ENCODE assay signal across 19 cellular contexts in the genomic region with DNA sequence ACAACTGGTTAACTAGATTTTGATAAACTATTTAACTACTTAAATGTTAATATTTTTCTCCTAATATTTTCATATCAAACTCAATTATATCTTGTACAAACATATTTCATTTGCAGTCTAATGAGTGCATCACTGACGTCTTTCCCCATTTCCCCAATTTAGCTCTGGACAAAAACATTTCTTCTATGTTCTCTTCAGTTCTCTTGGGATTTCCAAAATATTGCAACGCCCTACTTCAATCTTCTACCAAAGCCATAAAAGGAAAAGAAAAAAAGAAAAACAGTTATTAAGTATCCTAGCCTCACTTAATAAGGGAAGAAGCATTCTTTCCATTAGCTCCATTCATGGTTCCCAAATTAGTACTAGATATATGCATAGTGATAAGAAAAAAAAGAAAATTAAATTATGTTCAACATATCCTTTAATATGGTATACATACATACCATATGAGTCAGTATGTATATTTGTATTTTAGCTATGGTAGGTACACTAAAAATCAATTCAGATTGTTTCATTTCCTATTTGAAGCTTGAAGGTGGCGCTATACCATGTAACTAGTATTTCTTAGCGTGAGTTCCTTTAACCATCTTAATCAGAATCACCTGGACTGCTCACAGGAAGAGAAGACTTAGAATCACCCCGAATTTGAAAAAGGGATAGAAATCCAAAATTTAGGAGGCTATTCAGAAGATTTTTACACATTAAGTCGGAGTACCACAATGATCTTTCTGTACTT. TPM values are rescaled to one million over a fixed set of nuclear protein-coding genes. Genes with fewer than 3 reads are reported as not detected.
A peak's percentile ranks its signal among the peaks of the same experiment; 100 is the strongest.
DNase-seq lines count a peak whose midpoint lies in the region; ATAC-seq and TF ChIP-seq lines count a peak whose summit lies in the region.
"Had no signal": no experiment of that assay in that cellular context is flagged by ENCODE, and none has a peak within 500 bp of the region (broad histone marks: within the 10 kb centered on the region; RNA-seq: fewer than 3 reads in every experiment).

No MANE protein-coding gene starts in this region.

- H3K79me2 ChIP-seq in SK-N-SH (ENCODE audit: insufficient read depth), result peaks cover 97% of the 10 kb centered on the region
- H3K79me2 ChIP-seq in OCI-LY7 (ENCODE audit: insufficient read depth, low read depth, low read length), result peaks cover 47% of the 10 kb centered on the region

- no peak overlapping the region for H3K27ac ChIP-seq in SK-N-SH (ENCODE audit: low read depth in 2 of 2, low read length in 1 of 2)
- no peak overlapping the region for H3K27ac ChIP-seq in OCI-LY7 (ENCODE audit: low read depth, low read length, poor library complexity, severe bottlenecking)
- H3K27ac ChIP-seq in gastroesophageal sphincter, result peak overlapping the region in 3 of 4 donors; percentile 43 to 65 (median 63)
- H3K27ac ChIP-seq in testis, result peak overlapping the region; percentile 76 to 100
- H3K27ac ChIP-seq: foreskin keratinocyte had no signal

- H3K4me1 ChIP-seq in SK-N-SH (ENCODE audit: control insufficient read depth in 1 of 2, insufficient read depth in 2 of 2, low read depth in 1 of 2, low read length in 1 of 2), result no peaks in the 10 kb centered on the region; a peak in 3 of 4 replicates
- H3K4me1 ChIP-seq in OCI-LY7 (ENCODE audit: insufficient read depth, low read length, poor library complexity, severe bottlenecking), result no peaks in the 10 kb centered on the region
- peaks cover 27 to 87% (median 28%) of the 10 kb centered on the region in 3 donors for H3K4me1 ChIP-seq in gastroesophageal sphincter
- H3K4me1 ChIP-seq in testis, result peaks cover 15% of the 10 kb centered on the region
- H3K4me1 ChIP-seq: foreskin keratinocyte had no signal

- no TSS peak for BruUV-seq in OCI-LY7 (replicated peaks; lab: Mats Ljungman, UMichigan)

- WGBS in SK-N-SH (ENCODE audit: low lambda C conversion rate), result 80% methylated on average over 6 of the region's 6 CpGs
- 83% methylated on average over 6 of the region's 6 CpGs for WGBS in gastroesophageal sphincter (ENCODE audit: low coverage in 1 of 2), 2 donors
- 74 to 76% methylated on average over 6 of the region's 6 CpGs for WGBS in testis, 2 donors

- POLR2A ChIA-PET in SK-N-SH (lab: Yijun Ruan, JAX), result no interaction called here
- POLR2A ChIA-PET in OCI-LY7 (lab: Charles Lee), result interaction anchor here (1.0 to 2.0 kb wide), 6 partner anchors 10 to 24 kb away, joined by 3 to 9 read pairs (median 6); partner anchors contain the start of gene FBXL3

- H3K36me3 ChIP-seq in SK-N-SH (replicated peaks in 1 of 2; ENCODE audit: control insufficient read depth in 1 of 2, insufficient read depth in 2 of 2, low read length in 1 of 2) (peaks cover 69 to 80% of the 10 kb centered on the region in 2 experiments), OCI-LY7 (ENCODE audit: insufficient read depth, low read length) (peaks cover 94% of the 10 kb centered on the region), gastroesophageal sphincter (peaks cover 4 to 61% of the 10 kb centered on the region in 2 donors), testis (ENCODE audit: low read depth, missing control alignments) (no peaks in the 10 kb centered on the region)

- no peak for ATAC-seq in SK-N-SH treated with all-trans-retinoic acid at 6 μM for 48 hours
- peak; percentile 60 for ATAC-seq in gastroesophageal sphincter
- ATAC-seq in GM21367 (IDR thresholded peaks at IDR 0.05; ENCODE audit: unreplicated experiment), result no peak
- ATAC-seq: foreskin keratinocyte; natural killer cell treated with Interleukin-12 subunit alpha and Interleukin-12 subunit beta and Interleukin-15 and Interleukin-18, amount 100 ng/mL, for 72 hours had no signal

- TF ChIP-seq RAD21 in SK-N-SH (IDR thresholded peaks at IDR 0.05; ENCODE audit: low read length), result no peak

- H3K9me2 ChIP-seq in SK-N-SH (no peaks in the 10 kb centered on the region), OCI-LY7 (ENCODE audit: insufficient read depth, low read length) (no peaks in the 10 kb centered on the region)

- TF ChIP-seq EP300 in SK-N-SH (IDR thresholded peaks at IDR 0.05; ENCODE audit: borderline replicate concordance in 1 of 2, low read depth in 1 of 2, low read length in 1 of 2) (no peak), gastroesophageal sphincter (IDR thresholded peaks at IDR 0.05) (no peak)

- H3K4me3 ChIP-seq in SK-N-SH (ENCODE audit: low read depth in 2 of 2, low read length in 1 of 2) (no peak overlapping the region), OCI-LY7 (ENCODE audit: low read depth, low read length, poor library complexity, severe bottlenecking) (no peak overlapping the region), gastroesophageal sphincter (no peak overlapping the region), testis (no peak overlapping the region)
- H3K4me3 ChIP-seq: lung had no signal

- H3F3A ChIP-seq in SK-N-SH (replicated peaks; ENCODE audit: insufficient read depth), result peaks cover 12% of the 10 kb centered on the region

- DNase-seq in SK-N-SH, result no peak
- DNase-seq in OCI-LY7 (ENCODE audit: low spot score), result no peak
- no peak for DNase-seq in testis
- DNase-seq in stimulated activated CD4-positive, alpha-beta T cell treated with anti-CD3 and anti-CD28 coated beads, Interleukin-2, amount 100 ng/mL, for 48 hours, result no peak
- no peak for DNase-seq in activated effector memory CD4-positive, alpha-beta T cell treated with Interleukin-2 at 50 U/mL for 16 hours
- DNase-seq: 8988T; activated B cell treated with CpG ODN at 0.5 μM for 24 hours; activated naive CD4-positive, alpha-beta T cell treated with anti-CD3 and anti-CD28 coated beads, Interleukin-2, amount 50 U/mL, for 16 hours; caudate nucleus; foreskin keratinocyte; H7; MM.1S; NCI-H2029; NCI-H526 had no signal

- H3K4me2 ChIP-seq in SK-N-SH (no peak overlapping the region), OCI-LY7 (ENCODE audit: low read length) (no peak overlapping the region)

- intact Hi-C loops in OCI-LY7 (cut with micrococcal nuclease; ENCODE audit: unreplicated experiment), result no loop called here
- intact Hi-C loops in testis (cut with DNase I; ENCODE audit: low total_unique reads), result no loop called here

- H4K20me1 ChIP-seq in SK-N-SH (ENCODE audit: insufficient read depth), result peaks cover 63% of the 10 kb centered on the region
- peaks cover 20% of the 10 kb centered on the region for H4K20me1 ChIP-seq in OCI-LY7 (ENCODE audit: insufficient read depth, low read length)

- CTCF ChIA-PET in SK-N-SH (lab: Yijun Ruan, JAX) (interaction anchor here (1.5 to 3.5 kb wide), 4 partner anchors 12 to 461 kb away, joined by 3 to 19 read pairs (median 8); no protein-coding TSS in a partner anchor), OCI-LY7 (lab: Charles Lee; ENCODE audit: unreplicated experiment) (interaction anchor here (0.6 kb wide), 1 partner anchor 39 kb away, joined by 4 read pairs; no protein-coding TSS in a partner anchor)

- H2AFZ ChIP-seq in SK-N-SH (ENCODE audit: low read depth) (no peak overlapping the region), OCI-LY7 (ENCODE audit: low read length) (no peak overlapping the region)

- H3K9me3 ChIP-seq in SK-N-SH, result no peaks in the 10 kb centered on the region
- no peaks in the 10 kb centered on the region for H3K9me3 ChIP-seq in OCI-LY7 (ENCODE audit: low read length)
- H3K9me3 ChIP-seq in gastroesophageal sphincter, result no peaks in the 10 kb centered on the region
- no peaks in the 10 kb centered on the region for H3K9me3 ChIP-seq in testis

- no peak overlapping the region for H3K9ac ChIP-seq in SK-N-SH

- TF ChIP-seq POLR2A in gastroesophageal sphincter (IDR thresholded peaks at IDR 0.05), result no peak
- TF ChIP-seq POLR2A in testis (IDR thresholded peaks at IDR 0.05), result no peak

- peak; percentile 24 for TF ChIP-seq CTCF in SK-N-SH (IDR thresholded peaks at IDR 0.05)
- peak; percentile 68 for TF ChIP-seq CTCF in OCI-LY7 (conservative IDR thresholded peaks at IDR 0.05; ENCODE audit: low read length)
- TF ChIP-seq CTCF in gastroesophageal sphincter (IDR thresholded peaks at IDR 0.05), result no peak
- TF ChIP-seq CTCF in testis (IDR thresholded peaks at IDR 0.05), result no peak

- H3K27me3 ChIP-seq in SK-N-SH (ENCODE audit: insufficient read depth), result no peaks in the 10 kb centered on the region
- no peaks in the 10 kb centered on the region for H3K27me3 ChIP-seq in gastroesophageal sphincter
- no peaks in the 10 kb centered on the region for H3K27me3 ChIP-seq in testis
- H3K27me3 ChIP-seq: foreskin keratinocyte had no signal

TF ChIP-seq in SK-N-SH, 30 proteins besides CTCF, POLR2A, EP300 and RAD21 (continues in another document):
- TF ChIP-seq GATA2 (CRISPR knock-in tag; IDR thresholded peaks at IDR 0.05), result no peak

TF ChIP-seq in SK-N-SH treated with all-trans-retinoic acid at 6 μM for 48 hours, 23 proteins besides CTCF, POLR2A, EP300 and RAD21 (continues in another document):
- no peak for TF ChIP-seq TCF4 (CRISPR knock-in tag; IDR thresholded peaks at IDR 0.05; ENCODE audit: borderline replicate concordance)

RNA-seq across cellular contexts. Expression of gene FBXL3, which starts 9.9 kb away (rescaled TPM):
- polyA plus RNA-seq in SK-N-SH (2012; rRNA removed), result 13.6 and 19.2 TPM in 2 replicates
- 17.6 and 18.6 TPM in 2 replicates for polyA plus RNA-seq in SK-N-SH (2012; cell fraction: cytosol; rRNA removed)
- 15.6 and 17.6 TPM in 2 replicates for polyA plus RNA-seq in SK-N-SH (2012; cell fraction: nucleus; rRNA removed)
- total RNA-seq in OCI-LY7 (2014; rRNA removed; shearing (Covaris generic)), result 21.6 and 23.4 TPM in 2 replicates
- 24.7 and 25.1 TPM in 2 replicates for total RNA-seq in OCI-LY7 (2022)
- total RNA-seq in gastroesophageal sphincter, result 100 to 1,000 TPM in 1 of 4 donors, 10 to 100 TPM in 3; 76.5 to 114 (median 87.0) TPM
- 100 to 1,000 TPM in 1 of 2 donors, 10 to 100 TPM in 1; 84.0 to 111 TPM for total RNA-seq in testis
- 51.0 TPM for polyA plus RNA-seq in testis (ENCODE audit: insufficient read depth, low read depth, low replicate concordance)

RNA-seq across cellular contexts. Expression of gene CLN5, which starts 25.2 kb away (rescaled TPM):
- polyA plus RNA-seq in SK-N-SH (2012; rRNA removed), result 11.6 and 13.3 TPM in 2 replicates
- 12.6 and 16.3 TPM in 2 replicates for polyA plus RNA-seq in SK-N-SH (2012; cell fraction: cytosol; rRNA removed)
- polyA plus RNA-seq in SK-N-SH (2012; cell fraction: nucleus; rRNA removed), result 17.4 and 25.0 TPM in 2 replicates
- 10.1 and 11.7 TPM in 2 replicates for total RNA-seq in OCI-LY7 (2014; rRNA removed; shearing (Covaris generic))
- 12.7 and 13.2 TPM in 2 replicates for total RNA-seq in OCI-LY7 (2022)
- total RNA-seq in gastroesophageal sphincter, result 10 to 100 TPM; 20.2 to 39.7 (median 27.0) TPM
- 10 to 100 TPM; 28.1 to 39.2 TPM for total RNA-seq in testis
- 30.5 TPM for polyA plus RNA-seq in testis (ENCODE audit: insufficient read depth, low read depth, low replicate concordance)

Comparison
In these comparisons a context has a peak if more than half of its experiments do, and no peak if none do; other contexts are left out.
1. H3K27ac ChIP-seq: peak in gastroesophageal sphincter (3 of 4) and testis (2 of 2); none in SK-N-SH (0 of 2) and OCI-LY7 (single experiment).
2. CTCF ChIP-seq: peak in SK-N-SH (single experiment) and OCI-LY7 (single experiment); none in gastroesophageal sphincter (0 of 4) and testis (0 of 3).